ENCODE assay signal across 16 cellular contexts in genomic region chr13:59747529-59747928, GRCh38.
DNase-seq lines count a peak whose midpoint lies in the region; ATAC-seq and TF ChIP-seq lines count a peak whose summit lies in the region.
"Had no signal": no experiment of that assay in that cellular context is flagged by ENCODE, and none has a peak within 500 bp of the region (broad histone marks: within the 10 kb centered on the region; RNA-seq: fewer than 3 reads in every experiment).

No MANE protein-coding gene starts in this region.

- no peaks in the 10 kb centered on the region for H3K36me3 Mint-ChIP-seq in glutamatergic neuron (ENCODE audit: unreplicated experiment)
- H3K36me3 Mint-ChIP-seq in activated T-helper 2 cell treated with anti-CD3 and anti-CD28 coated beads, Interferon-gamma antibody, Interleukin-2, Interleukin-4, amounts not matched to agents 10 μg/mL and 5 μg/mL and 100 μg/mL, durations not matched to agents 14 hours and 24 hours and 36 hours (ENCODE audit: low read depth) = no peaks in the 10 kb centered on the region
- no peaks in the 10 kb centered on the region for H3K36me3 Mint-ChIP-seq in natural killer cell

- peak; percentile 14 for TF ChIP-seq CTCF in GM12864 (IDR thresholded peaks at IDR 0.05; ENCODE audit: low read depth, low read length, missing control alignments)
- peak; percentile 0 for TF ChIP-seq CTCF in glutamatergic neuron (IDR thresholded peaks at IDR 0.05; ENCODE audit: partially characterized antibody, unreplicated experiment)
- no peak for TF ChIP-seq CTCF in natural killer cell (IDR thresholded peaks at IDR 0.05)

- H3K4me3 Mint-ChIP-seq in glutamatergic neuron (ENCODE audit: unreplicated experiment) (no peak overlapping the region), natural killer cell (no peak overlapping the region)
- no peak overlapping the region for H3K4me3 Mint-ChIP-seq in activated T-helper 2 cell treated with anti-CD3 and anti-CD28 coated beads, Interferon-gamma antibody, Interleukin-2, Interleukin-4, amounts not matched to agents 10 μg/mL and 5 μg/mL and 100 μg/mL, durations not matched to agents 14 hours and 24 hours and 36 hours (ENCODE audit: low read depth)
- H3K4me3 Mint-ChIP-seq: activated naive CD8-positive, alpha-beta T cell treated with anti-CD3 and anti-CD28 coated beads, Interleukin-2, amount 10 ng/mL, durations not matched to agents 7 days and 5 days; central memory CD8-positive, alpha-beta T cell had no signal

- H3K9me3 Mint-ChIP-seq in glutamatergic neuron (ENCODE audit: unreplicated experiment) = no peaks in the 10 kb centered on the region
- H3K9me3 Mint-ChIP-seq in activated T-helper 2 cell treated with anti-CD3 and anti-CD28 coated beads, Interferon-gamma antibody, Interleukin-2, Interleukin-4, amounts not matched to agents 10 μg/mL and 5 μg/mL and 100 μg/mL, durations not matched to agents 14 hours and 24 hours and 36 hours = no peaks in the 10 kb centered on the region
- peaks cover 0 to 4% of the 10 kb centered on the region in 2 donors for H3K9me3 Mint-ChIP-seq in natural killer cell
- H3K9me3 Mint-ChIP-seq: central memory CD8-positive, alpha-beta T cell had no signal

- ATAC-seq in GM21619 (IDR thresholded peaks at IDR 0.05; ENCODE audit: unreplicated experiment) (peak; percentile 38), natural killer cell (no peak), HG03442 (IDR thresholded peaks at IDR 0.05; ENCODE audit: unreplicated experiment) (no peak)
- ATAC-seq: upper lobe of right lung had no signal

- intact Hi-C loops in activated T-helper 2 cell treated with anti-CD3 and anti-CD28 coated beads, Interferon-gamma antibody, Interleukin-2, Interleukin-4, amounts not matched to agents 10 μg/mL and 5 μg/mL and 100 μg/mL, durations not matched to agents 14 hours and 24 hours and 36 hours (cut with micrococcal nuclease) = no loop called here
- intact Hi-C loops in natural killer cell (cut with micrococcal nuclease) = no loop called here

- no peak overlapping the region for H3K4me3 ChIP-seq in GM12864 (ENCODE audit: low read depth, low read length)
- H3K4me3 ChIP-seq: sigmoid colon, upper lobe of right lung had no signal

- H3K27me3 Mint-ChIP-seq in glutamatergic neuron (ENCODE audit: unreplicated experiment) = no peaks in the 10 kb centered on the region
- H3K27me3 Mint-ChIP-seq in activated T-helper 2 cell treated with anti-CD3 and anti-CD28 coated beads, Interferon-gamma antibody, Interleukin-2, Interleukin-4, amounts not matched to agents 10 μg/mL and 5 μg/mL and 100 μg/mL, durations not matched to agents 14 hours and 24 hours and 36 hours (ENCODE audit: low read depth) = no peaks in the 10 kb centered on the region
- H3K27me3 Mint-ChIP-seq in natural killer cell (ENCODE audit: low read depth in 2 of 2) = no peaks in the 10 kb centered on the region
- H3K27me3 Mint-ChIP-seq: activated naive CD8-positive, alpha-beta T cell treated with anti-CD3 and anti-CD28 coated beads, Interleukin-2, amount 10 ng/mL, durations not matched to agents 7 days and 5 days; central memory CD8-positive, alpha-beta T cell had no signal

- DNase-seq in GM12864 (ENCODE audit: low read depth) = no peak
- DNase-seq in NCI-H146 (lab: John Stamatoyannopoulos, UW) = peak; percentile 21
- no peak for DNase-seq in glutamatergic neuron
- no peak for DNase-seq in activated T-helper 2 cell treated with anti-CD3 and anti-CD28 coated beads, Interferon-gamma antibody, Interleukin-2, Interleukin-4, amounts not matched to agents 10 μg/mL and 5 μg/mL and 100 μg/mL, durations not matched to agents 14 hours and 24 hours and 36 hours (ENCODE audit: low spot score)
- DNase-seq in natural killer cell = no peak
- DNase-seq in T-helper 9 cell = no peak
- DNase-seq: activated naive CD8-positive, alpha-beta T cell treated with anti-CD3 and anti-CD28 coated beads, Interleukin-2, amount 10 ng/mL, durations not matched to agents 7 days and 5 days; foreskin melanocyte; MM.1S; sigmoid colon; stimulated activated CD4-positive, alpha-beta T cell treated with anti-CD3 and anti-CD28 coated beads, Interleukin-4, amount 100 ng/mL, for 24 hours; SW 1271; upper lobe of right lung had no signal

- H3K27ac Mint-ChIP-seq in glutamatergic neuron (ENCODE audit: unreplicated experiment) = no peak overlapping the region
- no peak overlapping the region for H3K27ac Mint-ChIP-seq in activated T-helper 2 cell treated with anti-CD3 and anti-CD28 coated beads, Interferon-gamma antibody, Interleukin-2, Interleukin-4, amounts not matched to agents 10 μg/mL and 5 μg/mL and 100 μg/mL, durations not matched to agents 14 hours and 24 hours and 36 hours
- H3K27ac Mint-ChIP-seq in natural killer cell = no peak overlapping the region
- H3K27ac Mint-ChIP-seq: activated naive CD8-positive, alpha-beta T cell treated with anti-CD3 and anti-CD28 coated beads, Interleukin-2, amount 10 ng/mL, durations not matched to agents 7 days and 5 days had no signal

- H3K4me1 Mint-ChIP-seq in glutamatergic neuron (ENCODE audit: low read depth, unreplicated experiment) (peaks cover 15% of the 10 kb centered on the region), natural killer cell (peaks cover 15 to 17% of the 10 kb centered on the region in 2 donors)
- peaks cover 3% of the 10 kb centered on the region for H3K4me1 Mint-ChIP-seq in activated T-helper 2 cell treated with anti-CD3 and anti-CD28 coated beads, Interferon-gamma antibody, Interleukin-2, Interleukin-4, amounts not matched to agents 10 μg/mL and 5 μg/mL and 100 μg/mL, durations not matched to agents 14 hours and 24 hours and 36 hours (ENCODE audit: low read depth)
- H3K4me1 Mint-ChIP-seq: central memory CD8-positive, alpha-beta T cell had no signal
